Comparison of ENCODE assay signal across 1 cellular context in genomic region chr4:158020175-158020574, GRCh38.
TF ChIP-seq lines count a peak whose summit lies in the region.

No MANE protein-coding gene starts in this region.

TF ChIP-seq in HepG2, 621 proteins besides CTCF, POLR2A, EP300 and RAD21 (continued from another document):
- TF ChIP-seq ZNF891 (CRISPR knock-in tag; IDR thresholded peaks at IDR 0.05) (no peak), BCLAF1 (IDR thresholded peaks at IDR 0.05) (no peak), ZNF331 (CRISPR knock-in tag; IDR thresholded peaks at IDR 0.05) (peak; percentile 23; the same call in 1 of the 2 replicates), SOX13 (IDR thresholded peaks at IDR 0.05) (0 out of 2 replicates have a peak, but pooled peaks have one; percentile 11), SOX13 (CRISPR knock-in tag; conservative IDR thresholded peaks at IDR 0.05 in 1 of 2, IDR thresholded peaks at IDR 0.05 in 1 of 2) (peak in 1 of 2 experiments; percentile 88; a peak in 2 of 4 replicates), REL (CRISPR knock-in tag; conservative IDR thresholded peaks at IDR 0.05) (no peak), SNRNP70 (IDR thresholded peaks at IDR 0.05; ENCODE audit: low read depth, low read length) (no peak), FOXO1 (CRISPR knock-in tag; IDR thresholded peaks at IDR 0.05) (peak; percentile 37; the same call in 1 of the 2 replicates), SAP130 (CRISPR knock-in tag; IDR thresholded peaks at IDR 0.05; ENCODE audit: low read depth) (peak; percentile 47)
- TF ChIP-seq, protein P1, sequence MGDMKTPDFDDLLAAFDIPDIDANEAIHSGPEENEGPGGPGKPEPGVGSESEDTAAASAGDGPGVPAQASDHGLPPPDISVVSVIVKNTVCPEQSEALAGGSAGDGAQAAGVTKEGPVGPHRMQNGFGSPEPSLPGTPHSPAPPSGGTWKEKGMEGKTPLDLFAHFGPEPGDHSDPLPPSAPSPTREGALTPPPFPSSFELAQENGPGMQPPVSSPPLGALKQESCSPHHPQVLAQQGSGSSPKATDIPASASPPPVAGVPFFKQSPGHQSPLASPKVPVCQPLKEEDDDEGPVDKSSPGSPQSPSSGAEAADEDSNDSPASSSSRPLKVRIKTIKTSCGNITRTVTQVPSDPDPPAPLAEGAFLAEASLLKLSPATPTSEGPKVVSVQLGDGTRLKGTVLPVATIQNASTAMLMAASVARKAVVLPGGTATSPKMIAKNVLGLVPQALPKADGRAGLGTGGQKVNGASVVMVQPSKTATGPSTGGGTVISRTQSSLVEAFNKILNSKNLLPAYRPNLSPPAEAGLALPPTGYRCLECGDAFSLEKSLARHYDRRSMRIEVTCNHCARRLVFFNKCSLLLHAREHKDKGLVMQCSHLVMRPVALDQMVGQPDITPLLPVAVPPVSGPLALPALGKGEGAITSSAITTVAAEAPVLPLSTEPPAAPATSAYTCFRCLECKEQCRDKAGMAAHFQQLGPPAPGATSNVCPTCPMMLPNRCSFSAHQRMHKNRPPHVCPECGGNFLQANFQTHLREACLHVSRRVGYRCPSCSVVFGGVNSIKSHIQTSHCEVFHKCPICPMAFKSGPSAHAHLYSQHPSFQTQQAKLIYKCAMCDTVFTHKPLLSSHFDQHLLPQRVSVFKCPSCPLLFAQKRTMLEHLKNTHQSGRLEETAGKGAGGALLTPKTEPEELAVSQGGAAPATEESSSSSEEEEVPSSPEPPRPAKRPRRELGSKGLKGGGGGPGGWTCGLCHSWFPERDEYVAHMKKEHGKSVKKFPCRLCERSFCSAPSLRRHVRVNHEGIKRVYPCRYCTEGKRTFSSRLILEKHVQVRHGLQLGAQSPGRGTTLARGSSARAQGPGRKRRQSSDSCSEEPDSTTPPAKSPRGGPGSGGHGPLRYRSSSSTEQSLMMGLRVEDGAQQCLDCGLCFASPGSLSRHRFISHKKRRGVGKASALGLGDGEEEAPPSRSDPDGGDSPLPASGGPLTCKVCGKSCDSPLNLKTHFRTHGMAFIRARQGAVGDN (CRISPR knock-in tag; IDR thresholded peaks at IDR 0.05), result no peak
